ENCODE assay signal across 9 cellular contexts in the genomic region with DNA sequence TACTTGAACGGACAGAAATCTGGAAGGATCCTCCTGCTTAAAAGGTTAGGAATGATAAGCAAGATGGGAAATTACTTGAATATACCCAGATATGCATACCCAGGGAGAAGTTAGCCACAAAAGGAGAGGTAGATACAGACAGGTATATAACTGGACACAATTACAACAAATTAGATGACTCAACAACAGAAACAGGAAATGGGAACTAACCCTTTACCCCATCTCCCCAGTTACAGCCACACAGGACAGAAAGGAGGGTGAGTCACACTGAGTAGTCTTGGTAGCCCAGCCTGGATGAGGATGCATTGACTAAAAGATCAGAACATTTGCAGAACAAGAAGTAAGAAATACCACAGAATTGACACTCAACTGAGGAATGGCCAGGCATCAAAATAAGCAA.
DNase-seq lines count a peak whose midpoint lies in the region; ATAC-seq lines count a peak whose summit lies in the region.
"Had no signal": no experiment of that assay in that cellular context is flagged by ENCODE, and none has a peak within 500 bp of the region (broad histone marks: within the 10 kb centered on the region; RNA-seq: fewer than 3 reads in every experiment).

No MANE protein-coding gene starts in this region.

- no peak overlapping the region for H3K27ac Mint-ChIP-seq in effector memory CD8-positive, alpha-beta T cell
- no peak overlapping the region for H3K27ac Mint-ChIP-seq in activated naive CD4-positive, alpha-beta T cell treated with anti-CD3 and anti-CD28 coated beads for 36 hours

- ATAC-seq in HG02763 (IDR thresholded peaks at IDR 0.05; ENCODE audit: unreplicated experiment) (peak; percentile 82), esophagus mucosa (peak; percentile 99)
- no peak for ATAC-seq in effector memory CD8-positive, alpha-beta T cell (replicated peaks)

- intact Hi-C loops in activated naive CD4-positive, alpha-beta T cell treated with anti-CD3 and anti-CD28 coated beads for 36 hours (cut with micrococcal nuclease): no loop called here

- H3K36me3 Mint-ChIP-seq in effector memory CD8-positive, alpha-beta T cell (ENCODE audit: insufficient read depth): no peaks in the 10 kb centered on the region
- no peaks in the 10 kb centered on the region for H3K36me3 Mint-ChIP-seq in activated naive CD4-positive, alpha-beta T cell treated with anti-CD3 and anti-CD28 coated beads for 36 hours (ENCODE audit: low read depth)

- no peak overlapping the region for H3K4me3 Mint-ChIP-seq in effector memory CD8-positive, alpha-beta T cell
- H3K4me3 Mint-ChIP-seq in activated naive CD4-positive, alpha-beta T cell treated with anti-CD3 and anti-CD28 coated beads for 36 hours: no peak overlapping the region

- H3K4me1 Mint-ChIP-seq in effector memory CD8-positive, alpha-beta T cell (ENCODE audit: low read depth in 2 of 2): no peaks in the 10 kb centered on the region
- H3K4me1 Mint-ChIP-seq in activated naive CD4-positive, alpha-beta T cell treated with anti-CD3 and anti-CD28 coated beads for 36 hours (ENCODE audit: low read depth): peaks cover 4% of the 10 kb centered on the region

- peak; percentile 12 for DNase-seq in NK-92 treated with Interleukin-12 subunit alpha and Interleukin-12 subunit beta, amount 100 ng/mL, for 24 hours (lab: John Stamatoyannopoulos, UW)
- DNase-seq in NK-92 (lab: John Stamatoyannopoulos, UW; ENCODE audit: unreplicated experiment) (no peak), NCI-H226 (peak; percentile 90), mesenteric fat pad (ENCODE audit: low spot score) (no peak)
- DNase-seq in effector memory CD8-positive, alpha-beta T cell: no peak
- no peak for DNase-seq in activated naive CD4-positive, alpha-beta T cell treated with anti-CD3 and anti-CD28 coated beads for 36 hours
- DNase-seq: right lobe of liver had no signal

- CTCF ChIA-PET in activated naive CD4-positive, alpha-beta T cell treated with anti-CD3 and anti-CD28 coated beads for 36 hours (lab: Charles Lee): no interaction called here

- H3K27me3 Mint-ChIP-seq in effector memory CD8-positive, alpha-beta T cell: no peaks in the 10 kb centered on the region
- peaks cover 4% of the 10 kb centered on the region for H3K27me3 Mint-ChIP-seq in activated naive CD4-positive, alpha-beta T cell treated with anti-CD3 and anti-CD28 coated beads for 36 hours (ENCODE audit: low read depth)

- H3K9me3 Mint-ChIP-seq in effector memory CD8-positive, alpha-beta T cell: no peaks in the 10 kb centered on the region
- no peaks in the 10 kb centered on the region for H3K9me3 Mint-ChIP-seq in activated naive CD4-positive, alpha-beta T cell treated with anti-CD3 and anti-CD28 coated beads for 36 hours

Comparison
In these comparisons a context has a peak if more than half of its experiments do, and no peak if none do; other contexts are left out.
1. DNase-seq: peak in NK-92 treated with Interleukin-12 subunit alpha and Interleukin-12 subunit beta, amount 100 ng/mL, for 24 hours (single experiment) and NCI-H226 (single experiment); none in NK-92 (single experiment), effector memory CD8-positive, alpha-beta T cell (0 of 3), mesenteric fat pad (single experiment) and activated naive CD4-positive, alpha-beta T cell treated with anti-CD3 and anti-CD28 coated beads for 36 hours (single experiment).